Comparison of ENCODE assay signal across 2 cellular contexts in genomic region chr5:12358371-12359090, GRCh38.
TF ChIP-seq lines count a peak whose summit lies in the region.

No MANE protein-coding gene starts in this region.

TF ChIP-seq in GM23338, 12 proteins besides CTCF, POLR2A, EP300 and RAD21:
- TF ChIP-seq, protein P1, sequence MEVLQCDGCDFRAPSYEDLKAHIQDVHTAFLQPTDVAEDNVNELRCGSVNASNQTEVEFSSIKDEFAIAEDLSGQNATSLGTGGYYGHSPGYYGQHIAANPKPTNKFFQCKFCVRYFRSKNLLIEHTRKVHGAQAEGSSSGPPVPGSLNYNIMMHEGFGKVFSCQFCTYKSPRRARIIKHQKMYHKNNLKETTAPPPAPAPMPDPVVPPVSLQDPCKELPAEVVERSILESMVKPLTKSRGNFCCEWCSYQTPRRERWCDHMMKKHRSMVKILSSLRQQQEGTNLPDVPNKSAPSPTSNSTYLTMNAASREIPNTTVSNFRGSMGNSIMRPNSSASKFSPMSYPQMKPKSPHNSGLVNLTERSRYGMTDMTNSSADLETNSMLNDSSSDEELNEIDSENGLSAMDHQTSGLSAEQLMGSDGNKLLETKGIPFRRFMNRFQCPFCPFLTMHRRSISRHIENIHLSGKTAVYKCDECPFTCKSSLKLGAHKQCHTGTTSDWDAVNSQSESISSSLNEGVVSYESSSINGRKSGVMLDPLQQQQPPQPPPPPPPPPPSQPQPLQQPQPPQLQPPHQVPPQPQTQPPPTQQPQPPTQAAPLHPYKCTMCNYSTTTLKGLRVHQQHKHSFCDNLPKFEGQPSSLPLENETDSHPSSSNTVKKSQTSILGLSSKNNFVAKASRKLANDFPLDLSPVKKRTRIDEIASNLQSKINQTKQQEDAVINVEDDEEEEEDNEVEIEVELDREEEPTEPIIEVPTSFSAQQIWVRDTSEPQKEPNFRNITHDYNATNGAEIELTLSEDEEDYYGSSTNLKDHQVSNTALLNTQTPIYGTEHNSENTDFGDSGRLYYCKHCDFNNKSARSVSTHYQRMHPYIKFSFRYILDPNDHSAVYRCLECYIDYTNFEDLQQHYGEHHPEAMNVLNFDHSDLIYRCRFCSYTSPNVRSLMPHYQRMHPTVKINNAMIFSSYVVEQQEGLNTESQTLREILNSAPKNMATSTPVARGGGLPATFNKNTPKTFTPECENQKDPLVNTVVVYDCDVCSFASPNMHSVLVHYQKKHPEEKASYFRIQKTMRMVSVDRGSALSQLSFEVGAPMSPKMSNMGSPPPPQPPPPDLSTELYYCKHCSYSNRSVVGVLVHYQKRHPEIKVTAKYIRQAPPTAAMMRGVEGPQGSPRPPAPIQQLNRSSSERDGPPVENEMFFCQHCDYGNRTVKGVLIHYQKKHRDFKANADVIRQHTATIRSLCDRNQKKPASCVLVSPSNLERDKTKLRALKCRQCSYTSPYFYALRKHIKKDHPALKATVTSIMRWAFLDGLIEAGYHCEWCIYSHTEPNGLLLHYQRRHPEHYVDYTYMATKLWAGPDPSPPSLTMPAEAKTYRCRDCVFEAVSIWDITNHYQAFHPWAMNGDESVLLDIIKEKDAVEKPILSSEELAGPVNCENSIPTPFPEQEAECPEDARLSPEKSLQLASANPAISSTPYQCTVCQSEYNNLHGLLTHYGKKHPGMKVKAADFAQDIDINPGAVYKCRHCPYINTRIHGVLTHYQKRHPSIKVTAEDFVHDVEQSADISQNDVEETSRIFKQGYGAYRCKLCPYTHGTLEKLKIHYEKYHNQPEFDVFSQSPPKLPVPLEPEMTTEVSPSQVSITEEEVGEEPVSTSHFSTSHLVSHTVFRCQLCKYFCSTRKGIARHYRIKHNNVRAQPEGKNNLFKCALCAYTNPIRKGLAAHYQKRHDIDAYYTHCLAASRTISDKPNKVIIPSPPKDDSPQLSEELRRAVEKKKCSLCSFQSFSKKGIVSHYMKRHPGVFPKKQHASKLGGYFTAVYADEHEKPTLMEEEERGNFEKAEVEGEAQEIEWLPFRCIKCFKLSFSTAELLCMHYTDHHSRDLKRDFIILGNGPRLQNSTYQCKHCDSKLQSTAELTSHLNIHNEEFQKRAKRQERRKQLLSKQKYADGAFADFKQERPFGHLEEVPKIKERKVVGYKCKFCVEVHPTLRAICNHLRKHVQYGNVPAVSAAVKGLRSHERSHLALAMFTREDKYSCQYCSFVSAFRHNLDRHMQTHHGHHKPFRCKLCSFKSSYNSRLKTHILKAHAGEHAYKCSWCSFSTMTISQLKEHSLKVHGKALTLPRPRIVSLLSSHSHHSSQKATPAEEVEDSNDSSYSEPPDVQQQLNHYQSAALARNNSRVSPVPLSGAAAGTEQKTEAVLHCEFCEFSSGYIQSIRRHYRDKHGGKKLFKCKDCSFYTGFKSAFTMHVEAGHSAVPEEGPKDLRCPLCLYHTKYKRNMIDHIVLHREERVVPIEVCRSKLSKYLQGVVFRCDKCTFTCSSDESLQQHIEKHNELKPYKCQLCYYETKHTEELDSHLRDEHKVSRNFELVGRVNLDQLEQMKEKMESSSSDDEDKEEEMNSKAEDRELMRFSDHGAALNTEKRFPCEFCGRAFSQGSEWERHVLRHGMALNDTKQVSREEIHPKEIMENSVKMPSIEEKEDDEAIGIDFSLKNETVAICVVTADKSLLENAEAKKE (CRISPR knock-in tag; IDR thresholded peaks at IDR 0.05): no peak
- TF ChIP-seq NANOG (IDR thresholded peaks at IDR 0.05; ENCODE audit: borderline replicate concordance) (no peak), CREB1 (CRISPR knock-in tag; IDR thresholded peaks at IDR 0.05; ENCODE audit: low read depth) (no peak), STAT1 (IDR thresholded peaks at IDR 0.05; ENCODE audit: unreplicated experiment) (no peak)

TF ChIP-seq in H1, 55 proteins besides CTCF, POLR2A, EP300 and RAD21 (continued from another document):
- no peak for TF ChIP-seq CREB1 (IDR thresholded peaks at IDR 0.05)
- no peak for TF ChIP-seq NANOG (IDR thresholded peaks at IDR 0.05; ENCODE audit: insufficient read depth, low read depth, low read length, poor library complexity, severe bottlenecking)
- TF ChIP-seq SP4 (IDR thresholded peaks at IDR 0.05; ENCODE audit: low read length): no peak
- TF ChIP-seq SP1 (IDR thresholded peaks at IDR 0.05; ENCODE audit: low read depth, low read length): no peak
- no peak for TF ChIP-seq SUZ12 (IDR thresholded peaks at IDR 0.05; ENCODE audit: low read length)
- no peak for TF ChIP-seq EGR1 (IDR thresholded peaks at IDR 0.05; ENCODE audit: borderline replicate concordance, low read depth, low read length)
